In genomic region chr17:73855933-73856332, GRCh38 we compare ENCODE assay signal across 29 cellular contexts.
A peak's percentile ranks its signal among the peaks of the same experiment; 100 is the strongest.
DNase-seq lines count a peak whose midpoint lies in the region; ATAC-seq, FAIRE-seq and TF ChIP-seq lines count a peak whose summit lies in the region.
"Had no signal": no experiment of that assay in that cellular context is flagged by ENCODE, and none has a peak within 500 bp of the region (broad histone marks: within the 10 kb centered on the region; RNA-seq: fewer than 3 reads in every experiment).

No MANE protein-coding gene starts in this region.

- no peak overlapping the region for H3K4me3 Mint-ChIP-seq in immature natural killer cell
- H3K4me3 Mint-ChIP-seq: activated CD8-positive, alpha-beta T cell treated with anti-CD3 and anti-CD28 coated beads for 36 hours; activated naive CD8-positive, alpha-beta T cell; dendritic cell treated with granulocyte-macrophage colony-stimulating factor and Interleukin-4, amounts not matched to agents 40 ng/mL and 50 ng/mL, for 4 days; natural killer cell treated with Interleukin-12 subunit alpha and Interleukin-12 subunit beta and Interleukin-15 and Interleukin-18, amount 100 ng/mL, for 72 hours had no signal

- no peak for TF ChIP-seq RAD21 in A549 (conservative IDR thresholded peaks at IDR 0.05 in 1 of 2, IDR thresholded peaks at IDR 0.05 in 1 of 2)

- H3K36me3 ChIP-seq in lower lobe of right lung: no peaks in the 10 kb centered on the region
- H3K36me3 ChIP-seq: stomach, tibial artery had no signal

- H3K4me1 ChIP-seq in A549 (no peaks in the 10 kb centered on the region), lower lobe of right lung (no peaks in the 10 kb centered on the region)
- H3K4me1 ChIP-seq: tibial artery had no signal

- ATAC-seq in A549 (no peak), lower lobe of right lung (no peak), GM18909 (IDR thresholded peaks at IDR 0.05; ENCODE audit: poor library complexity, unreplicated experiment) (no peak)
- ATAC-seq: activated CD8-positive, alpha-beta T cell treated with anti-CD3 and anti-CD28 coated beads for 36 hours; mucosa of descending colon had no signal

- H3K9me3 Mint-ChIP-seq in immature natural killer cell: peaks cover 0 to 3% (median 0%) of the 10 kb centered on the region in 6 donors
- H3K9me3 Mint-ChIP-seq: activated T-helper 2 cell treated with anti-CD3 and anti-CD28 coated beads, Interferon-gamma antibody, Interleukin-2, Interleukin-4, amounts not matched to agents 10 μg/mL and 5 μg/mL and 100 μg/mL, durations not matched to agents 14 hours and 24 hours and 36 hours; natural killer cell treated with Interleukin-12 subunit alpha and Interleukin-12 subunit beta and Interleukin-15 and Interleukin-18, amount 100 ng/mL, for 72 hours had no signal

- peaks cover 5% of the 10 kb centered on the region for H3K27me3 ChIP-seq in lower lobe of right lung (ENCODE audit: low read depth)

- TF ChIP-seq EP300 in A549 (IDR thresholded peaks at IDR 0.05): no peak

- H3K4me1 Mint-ChIP-seq in immature natural killer cell: peaks cover 7% of the 10 kb centered on the region in 2 donors

- no peak overlapping the region for H3K4me2 ChIP-seq in A549

- TF ChIP-seq POLR2A in A549 (IDR thresholded peaks at IDR 0.05; ENCODE audit: low read length): no peak

- no peak for FAIRE-seq in A549 (lab: Jason Lieb, UNC)
- FAIRE-seq: H1, kidney, TTC549 had no signal

- H3K27ac ChIP-seq in A549 (no peak overlapping the region), RWPE1 (0 out of 2 replicates have a peak overlapping the region, but pooled peaks have one; percentile 2), lower lobe of right lung (no peak overlapping the region)
- H3K27ac ChIP-seq: SK-N-MC, skin epidermis, stomach, tibial artery had no signal

- peaks cover 0 to 6% (median 3%) of the 10 kb centered on the region in 3 donors for H3K36me3 Mint-ChIP-seq in immature natural killer cell
- H3K36me3 Mint-ChIP-seq: activated naive CD8-positive, alpha-beta T cell; natural killer cell treated with Interleukin-12 subunit alpha and Interleukin-12 subunit beta and Interleukin-15 and Interleukin-18, amount 100 ng/mL, for 72 hours had no signal

- H3K27ac Mint-ChIP-seq in immature natural killer cell: no peak overlapping the region
- H3K27ac Mint-ChIP-seq: activated CD8-positive, alpha-beta T cell treated with anti-CD3 and anti-CD28 coated beads for 36 hours; activated naive CD8-positive, alpha-beta T cell; activated T-helper 2 cell treated with anti-CD3 and anti-CD28 coated beads, Interferon-gamma antibody, Interleukin-2, Interleukin-4, amounts not matched to agents 10 μg/mL and 5 μg/mL and 100 μg/mL, durations not matched to agents 14 hours and 24 hours and 36 hours; dendritic cell treated with granulocyte-macrophage colony-stimulating factor and Interleukin-4, amounts not matched to agents 40 ng/mL and 50 ng/mL, for 4 days; natural killer cell treated with Interleukin-12 subunit alpha and Interleukin-12 subunit beta and Interleukin-15 and Interleukin-18, amount 100 ng/mL, for 72 hours had no signal

- DNase-seq in A549 (ENCODE audit: low read depth in 1 of 2, low spot score in 1 of 2): no peak
- peak; percentile 45 for DNase-seq in COLO829 (ENCODE audit: low spot score)
- no peak for DNase-seq in RWPE1 (ENCODE audit: low spot score)
- peak; percentile 1 for DNase-seq in fibroblast of pulmonary artery (ENCODE audit: low read depth)
- DNase-seq in lower lobe of right lung: no peak
- DNase-seq in immature natural killer cell: no peak
- DNase-seq: activated CD8-positive, alpha-beta T cell treated with anti-CD3 and anti-CD28 coated beads for 36 hours; caudate nucleus; EL; IMR-90; kidney; mucosa of descending colon; NCI-H1417 treated with DMSO at 0.1 percent for 48 hours; NCI-H2081 treated with DMSO at 0.1 percent for 48 hours; RPMI8226; stimulated activated CD4-positive, alpha-beta T cell treated with anti-CD3 and anti-CD28 coated beads, Interleukin-1b, Interleukin-23, amount 100 ng/mL, for 48 hours; stimulated activated CD8-positive, alpha-beta memory T cell treated with anti-CD3 and anti-CD28 coated beads, Interleukin-4, amount 100 ng/mL, for 48 hours; stomach; tibial artery had no signal

- POLR2A ChIA-PET in A549 (lab: Yijun Ruan, JAX): no interaction called here
- POLR2A ChIA-PET in RWPE1 (lab: Yijun Ruan, JAX; ENCODE audit: low non-redundant PET): no interaction called here

- intact Hi-C loops in lower lobe of right lung (cut with DNase I): no loop called here

- H3K27me3 Mint-ChIP-seq in immature natural killer cell (ENCODE audit: low read depth in 3 of 3): peaks cover 0 to 2% (median 2%) of the 10 kb centered on the region in 3 donors
- H3K27me3 Mint-ChIP-seq: activated CD8-positive, alpha-beta T cell treated with anti-CD3 and anti-CD28 coated beads for 36 hours; activated naive CD8-positive, alpha-beta T cell; natural killer cell treated with Interleukin-12 subunit alpha and Interleukin-12 subunit beta and Interleukin-15 and Interleukin-18, amount 100 ng/mL, for 72 hours had no signal

- H3K4me3 ChIP-seq in A549: no peak overlapping the region
- no peak overlapping the region for H3K4me3 ChIP-seq in fibroblast of pulmonary artery (replicated peaks; ENCODE audit: low read depth, low read length)
- H3K4me3 ChIP-seq in lower lobe of right lung: no peak overlapping the region
- H3K4me3 ChIP-seq: lung, mucosa of descending colon, SK-N-MC, skin epidermis, stomach, tibial artery had no signal

- WGBS in A549 (ENCODE audit: missing lambda C conversion rate): 80% methylated on average over 11 of the region's 11 CpGs

- no peak for TF ChIP-seq CTCF in A549 (IDR thresholded peaks at IDR 0.05)
- no peak for TF ChIP-seq CTCF in RWPE1 (conservative IDR thresholded peaks at IDR 0.05; ENCODE audit: low read depth)
- no peak for TF ChIP-seq CTCF in fibroblast of pulmonary artery (IDR thresholded peaks at IDR 0.05; ENCODE audit: low read length, missing control alignments)
- TF ChIP-seq CTCF in lower lobe of right lung (IDR thresholded peaks at IDR 0.05): no peak

- peaks cover 5% of the 10 kb centered on the region; the same call in 1 of the 3 replicates for H3K9me3 ChIP-seq in A549
- H3K9me3 ChIP-seq in lower lobe of right lung: no peaks in the 10 kb centered on the region
- H3K9me3 ChIP-seq: mucosa of descending colon, tibial artery had no signal

- CTCF ChIA-PET in A549 (lab: Yijun Ruan, JAX) (interaction anchor here (1.0 to 1.3 kb wide), 2 partner anchors 20 to 165 kb away, joined by 3 read pairs; no protein-coding TSS in a partner anchor), RWPE1 (lab: Yijun Ruan, JAX) (no interaction called here)

TF ChIP-seq in A549, 52 proteins besides CTCF, POLR2A, EP300 and RAD21:
- TF ChIP-seq TFCP2L1 (CRISPR knock-in tag; IDR thresholded peaks at IDR 0.05) (no peak), FOSL2 (IDR thresholded peaks at IDR 0.05) (no peak), FOSL2 (CRISPR knock-in tag; IDR thresholded peaks at IDR 0.05) (peak; percentile 39; the same call in 1 of the 2 replicates), KDM5A (IDR thresholded peaks at IDR 0.05) (no peak)
TF ChIP-seq in A549: peak in this region for 1.

Comparison
In these comparisons a context has a peak if more than half of its experiments do, and no peak if none do; other contexts are left out.
1. DNase-seq: peak in COLO829 (single experiment) and fibroblast of pulmonary artery (single experiment); none in A549 (0 of 2), RWPE1 (single experiment), lower lobe of right lung (single experiment) and immature natural killer cell (0 of 3).